ENCODE assay signal across 13 cellular contexts in the genomic region with DNA sequence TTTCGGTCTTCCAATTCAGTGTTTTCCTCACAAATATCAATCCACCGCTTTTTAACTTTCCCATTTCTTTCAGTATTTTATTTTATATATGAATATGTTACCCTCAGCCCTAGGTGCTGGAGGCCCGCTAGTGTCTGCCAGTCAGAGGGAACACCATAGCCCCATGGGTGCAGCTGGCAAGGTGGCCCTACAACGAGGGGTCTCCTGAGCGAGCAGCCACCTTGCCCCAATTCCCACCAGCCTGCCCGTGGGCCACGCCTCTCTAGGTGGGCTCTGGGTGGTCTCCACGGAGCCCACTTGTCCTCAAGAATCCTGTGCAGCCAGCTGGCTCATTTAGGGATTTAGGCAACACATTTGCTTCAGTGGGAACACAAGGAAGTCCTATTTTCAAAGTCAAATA.
DNase-seq lines count a peak whose midpoint lies in the region; ATAC-seq and TF ChIP-seq lines count a peak whose summit lies in the region.
"Had no signal": no experiment of that assay in that cellular context is flagged by ENCODE, and none has a peak within 500 bp of the region (broad histone marks: within the 10 kb centered on the region; RNA-seq: fewer than 3 reads in every experiment).

No MANE protein-coding gene starts in this region.

- H3K9ac ChIP-seq in colonic mucosa (ENCODE audit: low read depth in 2 of 2, low read length in 2 of 2) (no peak overlapping the region), muscle layer of colon (ENCODE audit: low read length) (no peak overlapping the region)
- H3K9ac ChIP-seq: BLaER1 treated with 17β-estradiol and CSF1 and Interleukin-3, amounts not matched to agents 10 nM and 100 nM had no signal

- H3K9me3 ChIP-seq in colonic mucosa (no peaks in the 10 kb centered on the region), esophagus squamous epithelium (no peaks in the 10 kb centered on the region), muscle layer of colon (ENCODE audit: low read length) (no peaks in the 10 kb centered on the region), suprapubic skin (no peaks in the 10 kb centered on the region)
- H3K9me3 ChIP-seq: Peyer's patch had no signal

- TF ChIP-seq EP300 in suprapubic skin (IDR thresholded peaks at IDR 0.05) = no peak

- intact Hi-C loops in colonic mucosa (cut with DNase I) (no loop called here), esophagus squamous epithelium (cut with DNase I) (no loop called here)

- WGBS in esophagus squamous epithelium, 2 donors = 41 to 72% methylated on average over 2 to 7 of the region's 8 CpGs
- 47% methylated on average over 8 of the region's 8 CpGs for WGBS in suprapubic skin

- TF ChIP-seq POLR2A in esophagus squamous epithelium (IDR thresholded peaks at IDR 0.05) = no peak
- TF ChIP-seq POLR2A in suprapubic skin (IDR thresholded peaks at IDR 0.05) = no peak

- no peak overlapping the region for H3K4me3 ChIP-seq in colonic mucosa
- H3K4me3 ChIP-seq in esophagus squamous epithelium = peak overlapping the region in 1 of 4 donors; percentile 10
- no peak overlapping the region for H3K4me3 ChIP-seq in muscle layer of colon (ENCODE audit: low read depth in 1 of 2, low read length in 2 of 2)
- H3K4me3 ChIP-seq in suprapubic skin = peak overlapping the region; percentile 11
- H3K4me3 ChIP-seq: BLaER1 treated with 17β-estradiol and CSF1 and Interleukin-3, amounts not matched to agents 10 nM and 100 nM; Peyer's patch had no signal

- no peaks in the 10 kb centered on the region for H3K4me1 ChIP-seq in colonic mucosa
- H3K4me1 ChIP-seq in esophagus squamous epithelium = peaks cover 20 to 59% (median 21%) of the 10 kb centered on the region in 3 donors
- peaks cover 18% of the 10 kb centered on the region for H3K4me1 ChIP-seq in muscle layer of colon (ENCODE audit: insufficient read depth, low read length)
- H3K4me1 ChIP-seq in suprapubic skin = peaks cover 22% of the 10 kb centered on the region
- H3K4me1 ChIP-seq: BLaER1 treated with 17β-estradiol and CSF1 and Interleukin-3, amounts not matched to agents 10 nM and 100 nM; Peyer's patch had no signal

- ATAC-seq in HG02840 (IDR thresholded peaks at IDR 0.05; ENCODE audit: low FRiP score, unreplicated experiment) (no peak), HG02852 (IDR thresholded peaks at IDR 0.05; ENCODE audit: unreplicated experiment) (no peak)

- TF ChIP-seq CTCF in colonic mucosa (IDR thresholded peaks at IDR 0.05) (no peak), esophagus squamous epithelium (IDR thresholded peaks at IDR 0.05) (no peak), suprapubic skin (IDR thresholded peaks at IDR 0.05) (no peak)

- H3K36me3 ChIP-seq in colonic mucosa (no peaks in the 10 kb centered on the region), esophagus squamous epithelium (no peaks in the 10 kb centered on the region), muscle layer of colon (ENCODE audit: insufficient read depth, low read length) (no peaks in the 10 kb centered on the region), suprapubic skin (no peaks in the 10 kb centered on the region)
- H3K36me3 ChIP-seq: BLaER1 treated with 17β-estradiol and CSF1 and Interleukin-3, amounts not matched to agents 10 nM and 100 nM; Peyer's patch had no signal

- H3K27me3 ChIP-seq in colonic mucosa = no peaks in the 10 kb centered on the region
- H3K27me3 ChIP-seq in esophagus squamous epithelium = no peaks in the 10 kb centered on the region
- H3K27me3 ChIP-seq in muscle layer of colon (ENCODE audit: control insufficient read depth in 1 of 2, insufficient read depth in 2 of 2, low read length in 2 of 2) = no peaks in the 10 kb centered on the region
- no peaks in the 10 kb centered on the region for H3K27me3 ChIP-seq in suprapubic skin
- H3K27me3 ChIP-seq: BLaER1 treated with 17β-estradiol and CSF1 and Interleukin-3, amounts not matched to agents 10 nM and 100 nM; Peyer's patch had no signal

- in situ Hi-C loops in G401 (cut with HindIII; ENCODE audit: low sequenced_read_pairs) = no loop called here

- DNase-seq in colonic mucosa (peak; percentile 8), esophagus squamous epithelium (lab: John Stamatoyannopoulos, UW) (no peak), suprapubic skin (ENCODE audit: low spot score in 2 of 2) (peak; percentile 53 to 72), G401 (ENCODE audit: low spot score) (no peak)
- DNase-seq: H9, MM.1S, NCI-H1694 treated with DMSO at 0.1 percent for 48 hours, SHP77 had no signal

- no peak overlapping the region for H3K27ac ChIP-seq in colonic mucosa
- H3K27ac ChIP-seq in esophagus squamous epithelium = peak overlapping the region; percentile 67 to 90 (median 84)
- H3K27ac ChIP-seq in muscle layer of colon (ENCODE audit: low read depth, low read length) = peak overlapping the region; percentile 58
- peak overlapping the region; percentile 88 for H3K27ac ChIP-seq in suprapubic skin
- H3K27ac ChIP-seq: BLaER1 treated with 17β-estradiol and CSF1 and Interleukin-3, amounts not matched to agents 10 nM and 100 nM; Peyer's patch had no signal

Comparison
In these comparisons a context has a peak if more than half of its experiments do, and no peak if none do; other contexts are left out.
1. DNase-seq: peak in colonic mucosa (single experiment) and suprapubic skin (2 of 2); none in esophagus squamous epithelium (single experiment) and G401 (single experiment).